Comparison of ENCODE assay signal across 19 cellular contexts in the genomic region with DNA sequence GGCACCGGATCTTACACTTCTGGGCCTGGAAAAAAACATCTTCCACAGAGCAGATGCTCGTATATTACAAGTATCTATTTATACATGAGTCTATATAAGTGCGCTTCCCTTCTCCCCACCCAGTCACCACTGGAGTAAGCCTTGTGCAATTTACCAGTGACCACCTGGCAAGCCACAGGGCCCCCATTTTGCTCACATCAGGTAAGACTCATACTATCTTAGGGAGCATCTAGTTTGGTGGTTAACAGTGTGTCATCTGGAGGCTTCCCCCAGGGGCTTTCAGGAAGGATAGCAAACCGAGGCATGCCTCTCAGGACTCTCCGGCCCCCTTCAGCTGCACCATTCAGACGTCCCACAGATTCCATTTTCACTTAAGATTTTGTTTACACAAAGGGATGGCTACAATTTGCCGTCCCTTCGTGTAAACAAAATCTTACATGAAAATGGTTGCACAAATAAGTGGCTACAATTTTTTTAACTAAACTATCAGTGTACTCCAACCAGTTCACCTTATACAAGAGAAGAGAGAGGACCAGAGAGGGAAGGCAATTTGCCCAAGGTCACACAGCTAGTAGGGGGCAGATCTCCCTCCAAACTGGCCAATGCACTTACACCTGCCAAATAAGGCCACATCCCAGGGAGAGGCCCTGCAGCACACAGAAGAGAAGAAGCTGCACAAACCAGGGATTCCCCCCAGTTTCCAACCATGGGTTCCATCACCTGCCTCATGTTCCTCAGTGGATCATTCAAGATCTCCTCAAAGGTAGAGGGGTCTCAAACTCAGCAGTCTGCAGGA.
DNase-seq lines count a peak whose midpoint lies in the region; ATAC-seq, FAIRE-seq and TF ChIP-seq lines count a peak whose summit lies in the region.
"Had no signal": no experiment of that assay in that cellular context is flagged by ENCODE, and none has a peak within 500 bp of the region (broad histone marks: within the 10 kb centered on the region; RNA-seq: fewer than 3 reads in every experiment).

No MANE protein-coding gene starts in this region.

- intact Hi-C loops in thyroid gland (cut with DNase I) = no loop called here

- no peak for FAIRE-seq in keratinocyte (lab: Jason Lieb, UNC)
- FAIRE-seq: K562 had no signal

- H3K27me3 ChIP-seq in keratinocyte (ENCODE audit: control insufficient read depth, extremely low read depth, insufficient read depth, low read length) (no peaks in the 10 kb centered on the region), thyroid gland (no peaks in the 10 kb centered on the region)

- H3K4me1 ChIP-seq in keratinocyte (ENCODE audit: control insufficient read depth, extremely low read depth, insufficient read depth, low read length) (peaks cover 55% of the 10 kb centered on the region), thyroid gland (peaks cover 61 to 72% of the 10 kb centered on the region in 2 donors)

- H3K4me2 ChIP-seq in keratinocyte (ENCODE audit: control insufficient read depth, extremely low read depth, insufficient read depth, low read depth, low read length) = no peak overlapping the region
- H3K4me2 ChIP-seq: PC-9 had no signal

- peaks cover 14% of the 10 kb centered on the region for H4K20me1 ChIP-seq in keratinocyte (ENCODE audit: control insufficient read depth, extremely low read depth, insufficient read depth, low read length)

- H3K9ac ChIP-seq in keratinocyte (ENCODE audit: control insufficient read depth, extremely low read depth, insufficient read depth, low read length) = peak overlapping the region; percentile 9

- no peak for ATAC-seq in GM18498 (IDR thresholded peaks at IDR 0.05; ENCODE audit: unreplicated experiment)
- ATAC-seq in HG02642 (IDR thresholded peaks at IDR 0.05; ENCODE audit: poor library complexity, unreplicated experiment) = no peak
- ATAC-seq: K562 had no signal

- 87 to 94% methylated on average over 8 of the region's 8 CpGs for WGBS in thyroid gland, 2 donors

- dilution Hi-C loops in keratinocyte (cut with MboI; ENCODE audit: extremely low pct_ligation_motif_present, low sequenced_read_pairs) = no loop called here

- H3K27ac ChIP-seq in angular gyrus (ENCODE audit: low read depth, low read length) (peak overlapping the region; percentile 10), keratinocyte (ENCODE audit: control insufficient read depth, insufficient read depth, low read length) (peak overlapping the region; percentile 94), thyroid gland (peak overlapping the region; percentile 64 to 96 (median 95))
- H3K27ac ChIP-seq: 22Rv1, SK-N-MC had no signal

- peaks cover 0 to 5% of the 10 kb centered on the region in 2 experiments for H3K36me3 ChIP-seq in keratinocyte (ENCODE audit: control insufficient read depth in 2 of 2, extremely low read depth in 1 of 2, insufficient read depth in 2 of 2, low read length in 2 of 2)
- H3K36me3 ChIP-seq in thyroid gland = no peaks in the 10 kb centered on the region

- TF ChIP-seq POLR2A in thyroid gland (IDR thresholded peaks at IDR 0.05) = no peak

- no peak overlapping the region for H2AFZ ChIP-seq in keratinocyte (ENCODE audit: control insufficient read depth, low read length)
- H2AFZ ChIP-seq: PC-9 had no signal

- DNase-seq in NCI-H748 (lab: John Stamatoyannopoulos, UW; ENCODE audit: unreplicated experiment) = peak; percentile 42
- no peak for DNase-seq in NCI-H748 treated with DMSO at 0.1 percent for 48 hours (lab: John Stamatoyannopoulos, UW)
- DNase-seq in keratinocyte (ENCODE audit: low read depth, low spot score) = no peak
- no peak for DNase-seq in thyroid gland
- no peak for DNase-seq in dedifferentiated amniotic fluid mesenchymal stem cell (ENCODE audit: extremely low spot score)
- DNase-seq: HFFc6, NCI-H1436, NCI-H2029, NCI-H2171 treated with DMSO at 0.1 percent for 48 hours, NCI-H446 treated with DMSO at 0.1 percent for 48 hours, NCI-H774, PC-9, Right ventricle myocardium superior had no signal

- H3K9me3 ChIP-seq in keratinocyte (ENCODE audit: control insufficient read depth, low read depth, low read length) (no peaks in the 10 kb centered on the region), thyroid gland (no peaks in the 10 kb centered on the region)

- H3K4me3 ChIP-seq in keratinocyte (ENCODE audit: control insufficient read depth in 2 of 3, extremely low read depth in 1 of 3, insufficient read depth in 2 of 3, low read depth in 1 of 3, low read length in 3 of 3) = no peak overlapping the region
- H3K4me3 ChIP-seq in thyroid gland (replicated peaks in 1 of 3) = no peak overlapping the region
- H3K4me3 ChIP-seq: K562, PC-9, SK-N-MC had no signal

- no peaks in the 10 kb centered on the region for H3K9me1 ChIP-seq in keratinocyte (ENCODE audit: control insufficient read depth, extremely low read depth, insufficient read depth, low read length)

- peaks cover 82% of the 10 kb centered on the region for H3K79me2 ChIP-seq in keratinocyte (ENCODE audit: control insufficient read depth, insufficient read depth, low read length)

- no peak for TF ChIP-seq CTCF in keratinocyte (optimal IDR thresholded peaks at IDR 0.05 in 1 of 3, IDR thresholded peaks at IDR 0.05 in 1 of 3, conservative IDR thresholded peaks at IDR 0.05 in 1 of 3; ENCODE audit: extremely low read depth in 1 of 3, insufficient read depth in 2 of 3, low read length in 3 of 3)
- no peak for TF ChIP-seq CTCF in thyroid gland (IDR thresholded peaks at IDR 0.05)

Comparison
In these comparisons a context has a peak if more than half of its experiments do, and no peak if none do; other contexts are left out.
1. H3K27ac ChIP-seq: peak in every context shown above with its lines; median percentile 95 in thyroid gland; 94 in keratinocyte; 10 in angular gyrus.